In the genomic region with DNA sequence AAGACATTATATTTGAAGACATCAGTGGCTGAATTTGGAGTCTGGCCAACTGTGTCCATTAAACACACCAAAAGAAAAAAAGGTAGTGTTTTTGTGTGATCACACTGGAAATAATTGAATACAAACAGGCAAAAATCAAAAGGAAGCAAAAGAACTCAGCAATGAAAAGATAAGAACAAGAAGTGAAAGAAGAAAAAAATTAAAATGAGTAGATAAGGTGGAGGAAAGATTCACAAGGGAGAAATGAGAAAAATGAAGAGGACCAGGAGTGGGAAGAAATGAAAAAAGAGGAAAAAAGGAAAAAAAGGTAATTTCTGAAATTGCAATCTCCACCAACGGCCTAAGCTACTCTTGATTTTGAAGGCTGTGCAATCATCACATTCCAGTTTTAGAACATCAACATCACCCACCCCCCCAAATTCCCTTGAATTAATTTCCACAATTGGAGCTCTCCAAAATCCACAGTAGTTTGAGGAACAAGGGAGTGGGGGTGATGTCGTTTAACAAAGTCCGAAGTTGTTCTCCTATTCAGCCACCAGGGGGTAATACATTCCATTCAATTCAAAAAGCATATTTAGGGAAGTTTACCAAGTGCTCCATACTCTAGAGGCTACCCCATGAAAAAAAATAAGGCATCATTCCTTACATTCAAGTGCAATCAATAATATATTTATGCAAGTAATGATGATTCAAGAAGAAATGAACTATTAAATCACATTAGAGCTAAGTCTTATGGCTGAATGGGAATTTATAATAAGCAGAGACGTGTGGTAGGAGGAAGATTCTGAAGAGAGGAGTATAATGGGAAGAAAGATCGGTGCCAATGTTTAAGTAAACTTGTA, we compare ENCODE assay signal across 8 cellular contexts. TPM values are rescaled to one million over a fixed set of nuclear protein-coding genes. Genes with fewer than 3 reads are reported as not detected.
A peak's percentile ranks its signal among the peaks of the same experiment; 100 is the strongest.
DNase-seq lines count a peak whose midpoint lies in the region; ATAC-seq, FAIRE-seq and TF ChIP-seq lines count a peak whose summit lies in the region.

No MANE protein-coding gene starts in this region.

- H3K9me3 Mint-ChIP-seq in CD4-positive, CD25-positive, alpha-beta regulatory T cell = peaks cover 0 to 1% (median 0%) of the 10 kb centered on the region in 7 donors

- no peak overlapping the region for H2AFZ ChIP-seq in mammary epithelial cell (ENCODE audit: low read depth, low read length)

- no peaks in the 10 kb centered on the region for H4K20me1 ChIP-seq in mammary epithelial cell (ENCODE audit: insufficient read depth, low read length)

- 49% methylated on average over 5 of the region's 5 CpGs for WGBS in mammary epithelial cell (ENCODE audit: low coverage, missing lambda C conversion rate)

- intact Hi-C loops in mammary epithelial cell (cut with micrococcal nuclease) = loop anchor here (1.0 to 2.0 kb wide), 2 partner anchors 125 to 322 kb away; no protein-coding TSS in a partner anchor

- H3K36me3 ChIP-seq in CD4-positive, CD25-positive, alpha-beta regulatory T cell (ENCODE audit: control insufficient read depth, insufficient read depth, low read length) = no peaks in the 10 kb centered on the region
- H3K36me3 ChIP-seq in mammary epithelial cell (ENCODE audit: insufficient read depth, low read length) (no peaks in the 10 kb centered on the region), kidney epithelial cell (ENCODE audit: control insufficient read depth, insufficient read depth, low read length) (no peaks in the 10 kb centered on the region)

- dilution Hi-C loops in mammary epithelial cell (cut with HindIII; ENCODE audit: low sequenced_read_pairs) = no loop called here

- H3K9me3 ChIP-seq in CD4-positive, CD25-positive, alpha-beta regulatory T cell (ENCODE audit: control insufficient read depth in 2 of 2, low read length in 2 of 2) = no peaks in the 10 kb centered on the region
- H3K9me3 ChIP-seq in mammary epithelial cell (replicated peaks; ENCODE audit: insufficient read depth, low read length) = no peaks in the 10 kb centered on the region

- H3K36me3 Mint-ChIP-seq in CD4-positive, CD25-positive, alpha-beta regulatory T cell = no peaks in the 10 kb centered on the region

- TF ChIP-seq CTCF in mammary epithelial cell (conservative IDR thresholded peaks at IDR 0.05 in 1 of 2, IDR thresholded peaks at IDR 0.05 in 1 of 2; ENCODE audit: extremely low read depth in 1 of 2, insufficient read depth in 1 of 2, low read depth in 1 of 2, low read length in 2 of 2) (peak; percentile 68 to 70), kidney epithelial cell (IDR thresholded peaks at IDR 0.05; ENCODE audit: insufficient read depth, low read length, poor library complexity, severe bottlenecking) (peak; percentile 62)

- BruUV-seq in mammary epithelial cell (replicated peaks; lab: Mats Ljungman, UMichigan) = no TSS peak

- in situ Hi-C loops in mammary epithelial cell (cut with MboI; ENCODE audit: low sequenced_read_pairs in 2 of 2) = loop anchor here in 1 of 2 donors (25.0 kb wide), 2 partner anchors 118 to 318 kb away; no protein-coding TSS in a partner anchor

- H3K4me1 Mint-ChIP-seq in CD4-positive, CD25-positive, alpha-beta regulatory T cell = no peaks in the 10 kb centered on the region

- H3K4me3 ChIP-seq in CD4-positive, CD25-positive, alpha-beta regulatory T cell (ENCODE audit: low read depth, low read length) = no peak overlapping the region
- no peak overlapping the region for H3K4me3 ChIP-seq in mammary epithelial cell (replicated peaks in 1 of 3; ENCODE audit: insufficient read depth in 1 of 3, low read depth in 2 of 3, low read length in 3 of 3)
- no peak overlapping the region for H3K4me3 ChIP-seq in kidney epithelial cell (ENCODE audit: low read depth, low read length)

- CTCF ChIA-PET in mammary epithelial cell (lab: Charles Lee; ENCODE audit: low non-redundant PET) = interaction anchor here (0.5 to 0.9 kb wide), 5 partner anchors 108 to 540 kb away, joined by 3 to 4 read pairs (median 4); no protein-coding TSS in a partner anchor

- H3K9ac ChIP-seq in mammary epithelial cell (ENCODE audit: insufficient read depth, low read length) = no peak overlapping the region

- no peak for ATAC-seq in CD4-positive, CD25-positive, alpha-beta regulatory T cell (ENCODE audit: low read depth in 2 of 2)
- ATAC-seq in GM21381 (IDR thresholded peaks at IDR 0.05; ENCODE audit: unreplicated experiment) = peak; percentile 48
- ATAC-seq in GM18909 (IDR thresholded peaks at IDR 0.05; ENCODE audit: poor library complexity, unreplicated experiment) = no peak
- no peak for ATAC-seq in HG03045 (IDR thresholded peaks at IDR 0.05; ENCODE audit: unreplicated experiment)

- peaks cover 2% of the 10 kb centered on the region for H3K27me3 ChIP-seq in CD4-positive, CD25-positive, alpha-beta regulatory T cell (ENCODE audit: control insufficient read depth, insufficient read depth, low read length)
- no peaks in the 10 kb centered on the region for H3K27me3 ChIP-seq in mammary epithelial cell (ENCODE audit: insufficient read depth, low read length)
- no peaks in the 10 kb centered on the region for H3K27me3 ChIP-seq in kidney epithelial cell (ENCODE audit: control insufficient read depth, insufficient read depth, low read length)

- no peak for FAIRE-seq in urothelium cell line (lab: Jason Lieb, UNC)

- H3K27me3 Mint-ChIP-seq in CD4-positive, CD25-positive, alpha-beta regulatory T cell = peaks cover 17% of the 10 kb centered on the region

- H3K27ac ChIP-seq in CD4-positive, CD25-positive, alpha-beta regulatory T cell (ENCODE audit: insufficient read depth, low read length, poor library complexity, severe bottlenecking) = no peak overlapping the region
- no peak overlapping the region for H3K27ac ChIP-seq in mammary epithelial cell (ENCODE audit: insufficient read depth, low read depth, low read length)

- H3K4me1 ChIP-seq in CD4-positive, CD25-positive, alpha-beta regulatory T cell (ENCODE audit: control insufficient read depth, insufficient read depth, low read length, poor library complexity, severe bottlenecking) = no peaks in the 10 kb centered on the region
- no peaks in the 10 kb centered on the region for H3K4me1 ChIP-seq in mammary epithelial cell (ENCODE audit: insufficient read depth, low read length)

- H3K79me2 ChIP-seq in mammary epithelial cell (ENCODE audit: insufficient read depth, low read length) = no peaks in the 10 kb centered on the region

- H3K27ac Mint-ChIP-seq in CD4-positive, CD25-positive, alpha-beta regulatory T cell = peak overlapping the region in 1 of 3 donors; percentile 70

- peak in 2 of 3 donors; percentile 28 to 34 for DNase-seq in CD4-positive, CD25-positive, alpha-beta regulatory T cell
- DNase-seq in NCI-H226 = peak; percentile 35
- DNase-seq in mammary epithelial cell = peak; percentile 31
- DNase-seq in kidney epithelial cell (ENCODE audit: low read depth) = peak; percentile 9
- DNase-seq in urothelium cell line (ENCODE audit: low spot score) = peak; percentile 58

- H3K4me3 Mint-ChIP-seq in CD4-positive, CD25-positive, alpha-beta regulatory T cell = no peak overlapping the region

- no peak overlapping the region for H3K4me2 ChIP-seq in mammary epithelial cell (ENCODE audit: insufficient read depth, low read depth, low read length)

RNA-seq across cellular contexts. Expression of a gene that starts 37.4 kb away (rescaled TPM):
- total RNA-seq in CD4-positive, CD25-positive, alpha-beta regulatory T cell = not detected
- not detected for polyA plus RNA-seq in CD4-positive, CD25-positive, alpha-beta regulatory T cell
- total RNA-seq in mammary epithelial cell = 1 to 10 TPM; 3.4 to 4.0 TPM
- polyA plus RNA-seq in mammary epithelial cell = 4.4 TPM
- polyA minus RNA-seq in mammary epithelial cell = 15.0 TPM
- total RNA-seq in kidney epithelial cell = 1.3 and 2.2 TPM in 2 replicates

RNA-seq across cellular contexts. Expression of a gene that starts 37.9 kb away (rescaled TPM):
- 1.8 TPM for total RNA-seq in CD4-positive, CD25-positive, alpha-beta regulatory T cell
- polyA plus RNA-seq in CD4-positive, CD25-positive, alpha-beta regulatory T cell = under 1 TPM in 2 of 4 donors, not detected in 2; 0.14 to 0.21 TPM
- total RNA-seq in mammary epithelial cell (10 to 100 TPM; 68.1 to 68.7 TPM), kidney epithelial cell (20.1 and 37.4 TPM in 2 replicates)
- polyA plus RNA-seq in mammary epithelial cell = 44.4 TPM
- 84.2 TPM for polyA minus RNA-seq in mammary epithelial cell
